In genomic region chr5:154476343-154477213, GRCh38 we compare ENCODE assay signal across 10 cellular contexts. TPM values are rescaled to one million over a fixed set of nuclear protein-coding genes. Genes with fewer than 3 reads are reported as not detected.
DNase-seq lines count a peak whose midpoint lies in the region; ATAC-seq and TF ChIP-seq lines count a peak whose summit lies in the region.
"Had no signal": no experiment of that assay in that cellular context is flagged by ENCODE, and none has a peak within 500 bp of the region (broad histone marks: within the 10 kb centered on the region; RNA-seq: fewer than 3 reads in every experiment).

No MANE protein-coding gene starts in this region.

- H4K91ac ChIP-seq in neuronal stem cell (ENCODE audit: low read depth, low read length, poor library complexity), result no peak overlapping the region

- peak overlapping the region; percentile 36 for H3K27ac Mint-ChIP-seq in activated CD4-positive, alpha-beta memory T cell treated with anti-CD3 and anti-CD28 coated beads, Interleukin-2, amount 10 ng/mL, durations not matched to agents 7 days and 5 days
- H3K27ac Mint-ChIP-seq in activated CD4-positive, alpha-beta memory T cell treated with anti-CD3 and anti-CD28 coated beads for 36 hours, result no peak overlapping the region
- no peak overlapping the region for H3K27ac Mint-ChIP-seq in GM23338

- in situ Hi-C loops in ACHN (cut with HindIII; ENCODE audit: low pct_ligation_motif_present, low pct_unique_long_range_greater_than_20kb, low sequenced_read_pairs), result no loop called here

- CTCF ChIA-PET in activated CD4-positive, alpha-beta memory T cell treated with anti-CD3 and anti-CD28 coated beads, Interleukin-2, amount 10 ng/mL, durations not matched to agents 7 days and 5 days (lab: Charles Lee), result no interaction called here
- CTCF ChIA-PET in activated CD4-positive, alpha-beta memory T cell treated with anti-CD3 and anti-CD28 coated beads for 36 hours (lab: Charles Lee), result interaction anchor here (1.0 kb wide), 1 partner anchor 8 kb away, joined by 4 read pairs; no protein-coding TSS in a partner anchor

- peaks cover 91% of the 10 kb centered on the region for H3K27me3 Mint-ChIP-seq in activated CD4-positive, alpha-beta memory T cell treated with anti-CD3 and anti-CD28 coated beads, Interleukin-2, amount 10 ng/mL, durations not matched to agents 7 days and 5 days
- H3K27me3 Mint-ChIP-seq in activated CD4-positive, alpha-beta memory T cell treated with anti-CD3 and anti-CD28 coated beads for 36 hours, result peaks cover 74% of the 10 kb centered on the region
- peaks cover 100% of the 10 kb centered on the region for H3K27me3 Mint-ChIP-seq in GM23338 (ENCODE audit: insufficient read depth, low read depth, poor library complexity)

- H2AFZ ChIP-seq in GM23338 (peak overlapping the region; percentile 72; the same call in 1 of the 2 replicates), neuronal stem cell (ENCODE audit: low read length) (peak overlapping the region; percentile 78)

- H3K4me1 ChIP-seq in GM23338 (ENCODE audit: insufficient read depth), result peaks cover 77% of the 10 kb centered on the region
- peaks cover 38% of the 10 kb centered on the region for H3K4me1 ChIP-seq in ectodermal cell (ENCODE audit: control insufficient read depth, insufficient read depth, low read length)
- H3K4me1 ChIP-seq in neuronal stem cell (ENCODE audit: control insufficient read depth in 2 of 2, insufficient read depth in 1 of 2, low read depth in 1 of 2, low read length in 2 of 2), result peaks cover 8 to 10% of the 10 kb centered on the region in 2 donors
- H3K4me1 ChIP-seq in thyroid gland, result peaks cover 25 to 56% of the 10 kb centered on the region in 2 donors
- H3K4me1 ChIP-seq in Peyer's patch, result peaks cover 0 to 45% (median 15%) of the 10 kb centered on the region in 4 donors

- H3K4me2 ChIP-seq in GM23338 (peak overlapping the region; percentile 92), neuronal stem cell (ENCODE audit: insufficient read depth, low read length, poor library complexity, severe bottlenecking) (no peak overlapping the region)

- H3F3A ChIP-seq in GM23338 (replicated peaks; ENCODE audit: low read depth), result peaks cover 13% of the 10 kb centered on the region

- H3K79me2 ChIP-seq in GM23338 (replicated peaks; ENCODE audit: insufficient read depth), result no peaks in the 10 kb centered on the region

- H3K4me1 Mint-ChIP-seq in activated CD4-positive, alpha-beta memory T cell treated with anti-CD3 and anti-CD28 coated beads, Interleukin-2, amount 10 ng/mL, durations not matched to agents 7 days and 5 days, result peaks cover 34% of the 10 kb centered on the region
- peaks cover 50% of the 10 kb centered on the region for H3K4me1 Mint-ChIP-seq in activated CD4-positive, alpha-beta memory T cell treated with anti-CD3 and anti-CD28 coated beads for 36 hours (ENCODE audit: low read depth)
- peaks cover 62% of the 10 kb centered on the region for H3K4me1 Mint-ChIP-seq in GM23338

- H3K4me3 ChIP-seq in GM23338 (peak overlapping the region; percentile 63), ectodermal cell (ENCODE audit: insufficient read depth, low read depth, low read length) (peak overlapping the region; percentile 1), neuronal stem cell (ENCODE audit: low read length in 2 of 2) (no peak overlapping the region), thyroid gland (replicated peaks in 1 of 3) (no peak overlapping the region), Peyer's patch (peak overlapping the region in 1 of 4 donors; percentile 48)

- TF ChIP-seq CTCF in GM23338 (conservative IDR thresholded peaks at IDR 0.05; ENCODE audit: low read depth in 2 of 2) (no peak), thyroid gland (IDR thresholded peaks at IDR 0.05) (no peak), Peyer's patch (IDR thresholded peaks at IDR 0.05) (no peak)

- H3K9ac ChIP-seq in neuronal stem cell (ENCODE audit: low read depth, low read length, poor library complexity), result no peak overlapping the region

- no peaks in the 10 kb centered on the region for H3K9me2 ChIP-seq in GM23338 (ENCODE audit: insufficient read depth)

- no peak overlapping the region for H3K23ac ChIP-seq in neuronal stem cell (ENCODE audit: low read depth, low read length, poor library complexity)

- H3K14ac ChIP-seq in neuronal stem cell (ENCODE audit: low read length), result no peak overlapping the region

- H3K27me3 ChIP-seq in GM23338 (ENCODE audit: insufficient read depth), result peaks cover 100% of the 10 kb centered on the region
- peaks cover 100% of the 10 kb centered on the region for H3K27me3 ChIP-seq in ectodermal cell (ENCODE audit: control insufficient read depth, insufficient read depth, low read length, poor library complexity, severe bottlenecking)
- H3K27me3 ChIP-seq in neuronal stem cell (ENCODE audit: control insufficient read depth in 3 of 3, insufficient read depth in 3 of 3, low read depth in 1 of 3, low read length in 3 of 3), result peaks cover 78 to 100% (median 92%) of the 10 kb centered on the region in 3 experiments
- peaks cover 96% of the 10 kb centered on the region for H3K27me3 ChIP-seq in thyroid gland
- peaks cover 0 to 86% of the 10 kb centered on the region in 2 donors for H3K27me3 ChIP-seq in Peyer's patch

- intact Hi-C loops in activated CD4-positive, alpha-beta memory T cell treated with anti-CD3 and anti-CD28 coated beads for 36 hours (cut with micrococcal nuclease), result no loop called here
- intact Hi-C loops in thyroid gland (cut with DNase I), result no loop called here

- H3K18ac ChIP-seq in neuronal stem cell (ENCODE audit: low read length), result peak overlapping the region; percentile 64

- no peaks in the 10 kb centered on the region for H3K9me3 Mint-ChIP-seq in activated CD4-positive, alpha-beta memory T cell treated with anti-CD3 and anti-CD28 coated beads, Interleukin-2, amount 10 ng/mL, durations not matched to agents 7 days and 5 days
- H3K9me3 Mint-ChIP-seq in activated CD4-positive, alpha-beta memory T cell treated with anti-CD3 and anti-CD28 coated beads for 36 hours, result no peaks in the 10 kb centered on the region
- peaks cover 4% of the 10 kb centered on the region; the same call in 1 of the 3 replicates for H3K9me3 Mint-ChIP-seq in GM23338

- H3K4me3 Mint-ChIP-seq in activated CD4-positive, alpha-beta memory T cell treated with anti-CD3 and anti-CD28 coated beads, Interleukin-2, amount 10 ng/mL, durations not matched to agents 7 days and 5 days, result no peak overlapping the region
- no peak overlapping the region for H3K4me3 Mint-ChIP-seq in activated CD4-positive, alpha-beta memory T cell treated with anti-CD3 and anti-CD28 coated beads for 36 hours
- peak overlapping the region; percentile 58 for H3K4me3 Mint-ChIP-seq in GM23338

- WGBS in ectodermal cell, 2 experiments, result 1% methylated on average over 39 of the region's 39 CpGs
- WGBS in neuronal stem cell (ENCODE audit: extremely low coverage in 2 of 2, insufficient read length in 2 of 2, insufficient replicate concordance in 1 of 2), 2 donors, result no CpG with 5 or more reads among the region's 39 CpGs
- WGBS in thyroid gland, 2 donors, result 6 to 17% methylated on average over 33 to 36 of the region's 39 CpGs

- H4K8ac ChIP-seq in neuronal stem cell (ENCODE audit: low read depth, low read length), result no peak overlapping the region

- ATAC-seq in GM23338, result peak; percentile 1

- H3K4ac ChIP-seq in neuronal stem cell (ENCODE audit: low read length), result no peak overlapping the region

- POLR2A ChIA-PET in activated CD4-positive, alpha-beta memory T cell treated with anti-CD3 and anti-CD28 coated beads, Interleukin-2, amount 10 ng/mL, durations not matched to agents 7 days and 5 days (lab: Charles Lee), result no interaction called here
- POLR2A ChIA-PET in activated CD4-positive, alpha-beta memory T cell treated with anti-CD3 and anti-CD28 coated beads for 36 hours (lab: Charles Lee), result no interaction called here

- H2AK5ac ChIP-seq in neuronal stem cell (ENCODE audit: low read depth, low read length), result peak overlapping the region; percentile 19

- no peak overlapping the region for H3K27ac ChIP-seq in GM23338 (ENCODE audit: low read depth)
- no peak overlapping the region for H3K27ac ChIP-seq in ectodermal cell (ENCODE audit: insufficient read depth, low read depth, low read length, poor library complexity, severe bottlenecking)
- no peak overlapping the region for H3K27ac ChIP-seq in neuronal stem cell (replicated peaks; ENCODE audit: low read length)
- H3K27ac ChIP-seq in thyroid gland, result no peak overlapping the region
- H3K27ac ChIP-seq in Peyer's patch, result peak overlapping the region in 1 of 4 donors; percentile 73

- H3K36me3 ChIP-seq in GM23338 (ENCODE audit: insufficient read depth), result no peaks in the 10 kb centered on the region
- H3K36me3 ChIP-seq in ectodermal cell (ENCODE audit: control insufficient read depth, insufficient read depth, low read length), result no peaks in the 10 kb centered on the region
- H3K36me3 ChIP-seq in neuronal stem cell (replicated peaks in 1 of 2; ENCODE audit: control insufficient read depth in 2 of 2, insufficient read depth in 2 of 2, low read length in 2 of 2), result no peaks in the 10 kb centered on the region
- no peaks in the 10 kb centered on the region for H3K36me3 ChIP-seq in thyroid gland
- H3K36me3 ChIP-seq in Peyer's patch, result no peaks in the 10 kb centered on the region

- no peaks in the 10 kb centered on the region for H3K79me1 ChIP-seq in neuronal stem cell (ENCODE audit: low read depth, low read length)

- H2BK120ac ChIP-seq in neuronal stem cell (ENCODE audit: low read depth, low read length), result no peak overlapping the region

- H2BK12ac ChIP-seq in neuronal stem cell (ENCODE audit: low read length), result no peak overlapping the region

- peaks cover 4% of the 10 kb centered on the region for H3K36me3 Mint-ChIP-seq in activated CD4-positive, alpha-beta memory T cell treated with anti-CD3 and anti-CD28 coated beads, Interleukin-2, amount 10 ng/mL, durations not matched to agents 7 days and 5 days (ENCODE audit: low read depth)
- no peaks in the 10 kb centered on the region for H3K36me3 Mint-ChIP-seq in activated CD4-positive, alpha-beta memory T cell treated with anti-CD3 and anti-CD28 coated beads for 36 hours
- H3K36me3 Mint-ChIP-seq in GM23338 (ENCODE audit: low read depth), result no peaks in the 10 kb centered on the region; the same call in 2 of the 3 replicates

- H2BK15ac ChIP-seq in neuronal stem cell (ENCODE audit: low read length), result peak overlapping the region; percentile 51

- H2BK5ac ChIP-seq in neuronal stem cell (ENCODE audit: low read length), result no peak overlapping the region

- peaks cover 27% of the 10 kb centered on the region for H4K20me1 ChIP-seq in GM23338 (replicated peaks; ENCODE audit: insufficient read depth)

- no peak for DNase-seq in activated CD4-positive, alpha-beta memory T cell treated with anti-CD3 and anti-CD28 coated beads, Interleukin-2, amount 10 ng/mL, durations not matched to agents 7 days and 5 days
- DNase-seq in activated CD4-positive, alpha-beta memory T cell treated with anti-CD3 and anti-CD28 coated beads for 36 hours, result no peak
- DNase-seq in GM23338 (ENCODE audit: low spot score), result peak; percentile 89
- DNase-seq in neuronal stem cell (ENCODE audit: low spot score), result no peak
- DNase-seq in ACHN, result no peak
- DNase-seq in thyroid gland, result no peak
- DNase-seq in Peyer's patch, result no peak
- DNase-seq: erythroblast, KG1 had no signal

- TF ChIP-seq POLR2A in thyroid gland (IDR thresholded peaks at IDR 0.05) (no peak), Peyer's patch (IDR thresholded peaks at IDR 0.05) (no peak)

- no peaks in the 10 kb centered on the region for H3K9me3 ChIP-seq in ectodermal cell (ENCODE audit: control insufficient read depth, low read length)
- H3K9me3 ChIP-seq in neuronal stem cell (replicated peaks in 1 of 2; ENCODE audit: control insufficient read depth in 2 of 2, insufficient read depth in 1 of 2, low read depth in 1 of 2, low read length in 2 of 2), result no peaks in the 10 kb centered on the region
- H3K9me3 ChIP-seq in thyroid gland, result no peaks in the 10 kb centered on the region
- H3K9me3 ChIP-seq in Peyer's patch, result no peaks in the 10 kb centered on the region

RNA-seq across cellular contexts. Expression of gene HAND1, which starts 1.4 kb away (rescaled TPM):
- total RNA-seq in activated CD4-positive, alpha-beta memory T cell treated with anti-CD3 and anti-CD28 coated beads, Interleukin-2, amount 10 ng/mL, durations not matched to agents 7 days and 5 days, result not detected
- not detected for total RNA-seq in activated CD4-positive, alpha-beta memory T cell treated with anti-CD3 and anti-CD28 coated beads for 36 hours
- total RNA-seq in GM23338 (2014; rRNA removed; shearing (Covaris generic)), result not detected in 2 replicates
- not detected in 2 replicates for polyA plus RNA-seq in GM23338 (2016; fragmentation: Nextera tagmentation; extraction: Ambion mirVana)
- polyA plus RNA-seq in ectodermal cell (2013, experiment 1 of 4), result 1.5 TPM
- polyA plus RNA-seq in ectodermal cell (2013, experiment 2 of 4), result 0.89 TPM
- polyA plus RNA-seq in ectodermal cell (2013, experiment 3 of 4), result 4.7 TPM
- polyA plus RNA-seq in ectodermal cell (2013, experiment 4 of 4), result 2.2 TPM
- polyA plus RNA-seq in neuronal stem cell (2013, experiment 1 of 2), result not detected
- not detected for polyA plus RNA-seq in neuronal stem cell (2013, experiment 2 of 2)
- total RNA-seq in thyroid gland (not detected), Peyer's patch (1 to 10 TPM in 1 of 4 donors, under 1 TPM in 1, not detected in 2; 0.54 to 1.8 TPM)

RNA-seq across cellular contexts. Expression of gene SAP30L, which starts 30.8 kb away (rescaled TPM):
- 10 to 100 TPM; 42.6 to 46.6 TPM for total RNA-seq in activated CD4-positive, alpha-beta memory T cell treated with anti-CD3 and anti-CD28 coated beads, Interleukin-2, amount 10 ng/mL, durations not matched to agents 7 days and 5 days
- total RNA-seq in activated CD4-positive, alpha-beta memory T cell treated with anti-CD3 and anti-CD28 coated beads for 36 hours, result 10 to 100 TPM; 32.0 to 34.2 TPM
- total RNA-seq in GM23338 (2014; rRNA removed; shearing (Covaris generic)), result 11.5 and 21.4 TPM in 2 replicates
- 29.3 and 36.8 TPM in 2 replicates for polyA plus RNA-seq in GM23338 (2016; fragmentation: Nextera tagmentation; extraction: Ambion mirVana)
- polyA plus RNA-seq in ectodermal cell (2013, experiment 1 of 4), result 44.8 TPM
- 33.5 TPM for polyA plus RNA-seq in ectodermal cell (2013, experiment 2 of 4)
- 35.9 TPM for polyA plus RNA-seq in ectodermal cell (2013, experiment 3 of 4)
- 44.7 TPM for polyA plus RNA-seq in ectodermal cell (2013, experiment 4 of 4)
- polyA plus RNA-seq in neuronal stem cell (2013, experiment 1 of 2), result 57.9 TPM
- polyA plus RNA-seq in neuronal stem cell (2013, experiment 2 of 2), result 60.6 TPM
- total RNA-seq in thyroid gland, result 10 to 100 TPM; 26.2 to 37.9 (median 31.2) TPM
- total RNA-seq in Peyer's patch, result 10 to 100 TPM; 36.7 to 69.6 (median 39.3) TPM

Comparison
In these comparisons a context has a peak if more than half of its experiments do, and no peak if none do; other contexts are left out.
1. H3K4me3 ChIP-seq: peak in GM23338 (single experiment) and ectodermal cell (single experiment); none in neuronal stem cell (0 of 2) and thyroid gland (0 of 3).